ENCODE assay signal across 8 cellular contexts in the genomic region with DNA sequence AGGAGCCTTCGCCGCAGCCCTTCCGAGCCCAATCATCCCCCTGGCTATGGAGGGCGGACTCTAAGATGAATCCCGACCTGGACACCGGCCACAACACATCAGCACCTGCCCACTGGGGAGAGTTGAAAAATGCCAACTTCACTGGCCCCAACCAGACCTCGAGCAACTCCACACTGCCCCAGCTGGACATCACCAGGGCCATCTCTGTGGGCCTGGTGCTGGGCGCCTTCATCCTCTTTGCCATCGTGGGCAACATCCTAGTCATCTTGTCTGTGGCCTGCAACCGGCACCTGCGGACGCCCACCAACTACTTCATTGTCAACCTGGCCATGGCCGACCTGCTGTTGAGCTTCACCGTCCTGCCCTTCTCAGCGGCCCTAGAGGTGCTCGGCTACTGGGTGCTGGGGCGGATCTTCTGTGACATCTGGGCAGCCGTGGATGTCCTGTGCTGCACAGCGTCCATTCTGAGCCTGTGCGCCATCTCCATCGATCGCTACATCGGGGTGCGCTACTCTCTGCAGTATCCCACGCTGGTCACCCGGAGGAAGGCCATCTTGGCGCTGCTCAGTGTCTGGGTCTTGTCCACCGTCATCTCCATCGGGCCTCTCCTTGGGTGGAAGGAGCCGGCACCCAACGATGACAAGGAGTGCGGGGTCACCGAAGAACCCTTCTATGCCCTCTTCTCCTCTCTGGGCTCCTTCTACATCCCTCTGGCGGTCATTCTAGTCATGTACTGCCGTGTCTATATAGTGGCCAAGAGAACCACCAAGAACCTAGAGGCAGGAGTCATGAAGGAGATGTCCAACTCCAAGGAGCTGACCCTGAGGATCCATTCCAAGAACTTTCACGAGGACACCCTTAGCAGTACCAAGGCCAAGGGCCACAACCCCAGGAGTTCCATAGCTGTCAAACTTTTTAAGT. TPM values are rescaled to one million over a fixed set of nuclear protein-coding genes. Genes with fewer than 3 reads are reported as not detected.
DNase-seq lines count a peak whose midpoint lies in the region; ATAC-seq and TF ChIP-seq lines count a peak whose summit lies in the region.
"Had no signal": no experiment of that assay in that cellular context is flagged by ENCODE, and none has a peak within 500 bp of the region (broad histone marks: within the 10 kb centered on the region; RNA-seq: fewer than 3 reads in every experiment).

No MANE protein-coding gene starts in this region.

- H3K27me3 Mint-ChIP-seq in HFFc6 (ENCODE audit: insufficient read depth) (peaks cover 15% of the 10 kb centered on the region), immature natural killer cell (ENCODE audit: low read depth in 3 of 3) (peaks cover 22 to 26% (median 23%) of the 10 kb centered on the region in 3 donors)
- peaks cover 72% of the 10 kb centered on the region for H3K27me3 Mint-ChIP-seq in stimulated activated naive CD8-positive, alpha-beta T cell treated with anti-CD3 and anti-CD28 coated beads, Interleukin-15, amount 100 ng/mL, for 72 hours

- H3K9me3 Mint-ChIP-seq in HFFc6 (no peaks in the 10 kb centered on the region), immature natural killer cell (peaks cover 0 to 2% (median 0%) of the 10 kb centered on the region in 6 donors)
- no peaks in the 10 kb centered on the region for H3K9me3 Mint-ChIP-seq in stimulated activated naive CD8-positive, alpha-beta T cell treated with anti-CD3 and anti-CD28 coated beads, Interleukin-15, amount 100 ng/mL, for 72 hours

- intact Hi-C loops in ascending aorta (cut with DNase I), result loop anchor here (1.0 to 10.0 kb wide), 7 partner anchors 52 to 473 kb away; no protein-coding TSS in a partner anchor

- peak overlapping the region; percentile 93 to 94 for H3K27ac ChIP-seq in ascending aorta

- DNase-seq in HFFc6 (no peak), ascending aorta (ENCODE audit: low spot score in 2 of 2) (no peak), immature natural killer cell (no peak), epidermal melanocyte (ENCODE audit: insufficient read length, low spot score) (no peak), UCSD-AML1 (lab: John Stamatoyannopoulos, UW; ENCODE audit: unreplicated experiment) (no peak), AG20443 (ENCODE audit: low spot score) (no peak)
- DNase-seq in stimulated activated naive CD8-positive, alpha-beta T cell treated with anti-CD3 and anti-CD28 coated beads, Interleukin-15, amount 100 ng/mL, for 72 hours, result no peak
- DNase-seq: KG1 had no signal

- H3K36me3 ChIP-seq in ascending aorta, result no peaks in the 10 kb centered on the region

- peaks cover 48% of the 10 kb centered on the region for H3K4me1 Mint-ChIP-seq in HFFc6 (ENCODE audit: low read depth)
- H3K4me1 Mint-ChIP-seq in immature natural killer cell, result peaks cover 6 to 13% of the 10 kb centered on the region in 2 donors
- peaks cover 7% of the 10 kb centered on the region for H3K4me1 Mint-ChIP-seq in stimulated activated naive CD8-positive, alpha-beta T cell treated with anti-CD3 and anti-CD28 coated beads, Interleukin-15, amount 100 ng/mL, for 72 hours

- H3K9me3 ChIP-seq in ascending aorta, result no peaks in the 10 kb centered on the region

- no peaks in the 10 kb centered on the region for H3K27me3 ChIP-seq in ascending aorta

- no peak for ATAC-seq in stimulated activated naive CD8-positive, alpha-beta T cell treated with anti-CD3 and anti-CD28 coated beads, Interleukin-15, amount 100 ng/mL, for 72 hours

- H3K4me1 ChIP-seq in ascending aorta, result peaks cover 18 to 37% of the 10 kb centered on the region in 2 donors

- H3K4me3 ChIP-seq in ascending aorta, result peak overlapping the region; percentile 59 to 84

- H3K4me3 Mint-ChIP-seq in HFFc6 (peak overlapping the region; percentile 75), immature natural killer cell (peak overlapping the region in 4 of 5 donors; percentile 51 to 72 (median 57))
- peak overlapping the region; percentile 57 to 75 for H3K4me3 Mint-ChIP-seq in stimulated activated naive CD8-positive, alpha-beta T cell treated with anti-CD3 and anti-CD28 coated beads, Interleukin-15, amount 100 ng/mL, for 72 hours

- TF ChIP-seq CTCF in HFFc6 (IDR thresholded peaks at IDR 0.05), result no peak
- peak in 2 of 3 experiments; percentile 5 to 14 for TF ChIP-seq CTCF in ascending aorta (IDR thresholded peaks at IDR 0.05)

- H3K27ac Mint-ChIP-seq in HFFc6 (no peak overlapping the region), immature natural killer cell (no peak overlapping the region)
- peak overlapping the region in 1 of 2 donors; percentile 12 for H3K27ac Mint-ChIP-seq in stimulated activated naive CD8-positive, alpha-beta T cell treated with anti-CD3 and anti-CD28 coated beads, Interleukin-15, amount 100 ng/mL, for 72 hours

- H3K36me3 Mint-ChIP-seq in HFFc6 (ENCODE audit: low read depth) (no peaks in the 10 kb centered on the region), immature natural killer cell (peaks cover 0 to 3% (median 0%) of the 10 kb centered on the region in 3 donors)

RNA-seq across cellular contexts. Expression of a gene that starts 0.8 kb away (rescaled TPM):
- under 1 TPM; 0.17 to 0.57 (median 0.38) TPM for total RNA-seq in HFFc6 (2021; fragmentation: NEBNext Ultra II Directional; extraction: Animal tissue kit (Norgen Biotek cat#: 25700))
- total RNA-seq in ascending aorta, result 20.6 TPM
- not detected for polyA plus RNA-seq in immature natural killer cell

Comparison
In these comparisons a context has a peak if more than half of its experiments do, and no peak if none do; other contexts are left out.
1. RNA of a gene that starts 0.8 kb away (total RNA-seq): 20.6 TPM in ascending aorta (single experiment); 0.17 to 0.57 TPM in HFFc6; every median in the first group is over 10 times any median in the second.
2. Peak in every context shown above with its lines, with median percentiles within 50 percentile points of each other: H3K4me3 Mint-ChIP-seq.